ENCODE assay signal across 8 cellular contexts in the genomic region with DNA sequence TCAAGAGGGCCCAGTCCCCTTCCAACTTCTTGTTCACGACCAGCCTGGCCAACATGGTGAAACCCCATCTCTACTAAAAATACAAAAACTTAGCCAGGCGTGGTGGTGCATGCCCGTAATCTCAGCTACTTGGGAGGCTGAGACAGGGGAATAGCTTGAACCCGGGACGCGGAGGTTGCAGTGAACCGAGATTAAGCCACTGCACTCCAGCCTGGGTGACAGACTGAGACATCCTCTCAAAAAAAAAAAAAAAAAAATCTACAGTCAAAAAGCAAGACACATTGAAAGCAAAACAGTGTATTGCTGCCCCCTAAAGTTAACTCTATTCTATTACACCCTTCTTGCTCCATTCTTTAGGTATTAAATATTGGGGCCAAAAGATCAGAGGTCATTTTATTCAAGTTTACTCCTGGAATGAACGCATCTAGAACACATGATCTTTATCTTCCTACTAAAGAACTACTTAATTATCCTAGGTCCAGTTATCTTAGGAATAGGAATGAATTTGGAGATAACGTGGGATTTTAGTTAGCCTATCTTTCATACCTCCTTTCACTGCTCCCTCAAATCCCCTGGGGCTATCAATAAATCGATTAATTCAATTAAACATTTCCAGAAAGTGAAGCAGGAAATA. TPM values are rescaled to one million over a fixed set of nuclear protein-coding genes. Genes with fewer than 3 reads are reported as not detected.
A peak's percentile ranks its signal among the peaks of the same experiment; 100 is the strongest.
DNase-seq lines count a peak whose midpoint lies in the region; ATAC-seq and TF ChIP-seq lines count a peak whose summit lies in the region.

No MANE protein-coding gene starts in this region.

- peak overlapping the region; percentile 97 for H3K4me3 Mint-ChIP-seq in mesothelial cell of epicardium

- no peak overlapping the region for H3K27ac Mint-ChIP-seq in mesothelial cell of epicardium

- intact Hi-C loops in left colon (cut with DNase I, micrococcal nuclease), result no loop called here

- peaks cover 17% of the 10 kb centered on the region for H3K36me3 Mint-ChIP-seq in mesothelial cell of epicardium

- ATAC-seq in left colon, result no peak
- no peak for ATAC-seq in HG03571 (IDR thresholded peaks at IDR 0.05; ENCODE audit: unreplicated experiment)

- DNase-seq in AML-193 (lab: John Stamatoyannopoulos, UW) (peak; percentile 60 to 77), GM10266 (ENCODE audit: extremely low spot score) (peak; percentile 61), HT-29 (ENCODE audit: low spot score) (peak; percentile 67), RKO (ENCODE audit: low spot score) (peak; percentile 87), cerebellar cortex (ENCODE audit: low spot score) (peak; percentile 72), mesothelial cell of epicardium (ENCODE audit: low spot score in 2 of 2, unreplicated experiment in 2 of 2) (no peak), left colon (no peak)

- no peaks in the 10 kb centered on the region for H3K9me3 Mint-ChIP-seq in mesothelial cell of epicardium

- TF ChIP-seq CTCF in GM10266 (IDR thresholded peaks at IDR 0.05; ENCODE audit: control insufficient read depth, insufficient read depth, low read depth, missing control alignments) (peak; percentile 35), mesothelial cell of epicardium (IDR thresholded peaks at IDR 0.05; ENCODE audit: unreplicated experiment) (peak; percentile 73)

- no peaks in the 10 kb centered on the region for H3K27me3 Mint-ChIP-seq in mesothelial cell of epicardium (ENCODE audit: low read depth)

- H3K4me1 Mint-ChIP-seq in mesothelial cell of epicardium, result peaks cover 34% of the 10 kb centered on the region

RNA-seq across cellular contexts. Expression of gene ATG12, which starts 2.4 kb away (rescaled TPM):
- 15.8 and 21.1 TPM in 2 replicates for total RNA-seq in HT-29 (2014; rRNA removed; shearing (Covaris generic))
- total RNA-seq in mesothelial cell of epicardium, result 40.2 to 46.7 TPM (median 43.0 TPM) in 3 replicates
- total RNA-seq in left colon, result 10 to 100 TPM; 31.2 to 32.8 TPM

RNA-seq across cellular contexts. Expression of gene AP3S1, which starts 2.7 kb away (rescaled TPM):
- 22.8 and 28.8 TPM in 2 replicates for total RNA-seq in HT-29 (2014; rRNA removed; shearing (Covaris generic))
- total RNA-seq in mesothelial cell of epicardium (52.1 to 56.0 TPM (median 52.3 TPM) in 3 replicates), left colon (10 to 100 TPM; 73.4 to 90.4 TPM)

RNA-seq across cellular contexts. Expression of gene CDO1, which starts 22.5 kb away (rescaled TPM):
- not detected in 2 replicates for total RNA-seq in HT-29 (2014; rRNA removed; shearing (Covaris generic))
- total RNA-seq in mesothelial cell of epicardium (9.9 to 13.1 TPM (median 11.8 TPM) in 3 replicates), left colon (under 1 TPM; 0.55 to 0.95 TPM)

Comparison
In these comparisons a context has a peak if more than half of its experiments do, and no peak if none do; other contexts are left out.
1. DNase-seq: peak in AML-193 (2 of 2), GM10266 (single experiment), HT-29 (single experiment), RKO (single experiment) and cerebellar cortex (single experiment); none in mesothelial cell of epicardium (0 of 2) and left colon (0 of 2).